ENCODE assay signal across 30 cellular contexts in genomic region chr12:89194683-89195082, GRCh38.
"Had no signal": no experiment of that assay in that cellular context is flagged by ENCODE, and none has a peak within 500 bp of the region (broad histone marks: within the 10 kb centered on the region; RNA-seq: fewer than 3 reads in every experiment).

No MANE protein-coding gene starts in this region.

- H3K4me1 ChIP-seq: colonic mucosa, esophagus muscularis mucosa, foreskin keratinocyte, heart right ventricle, left lung, psoas muscle, sigmoid colon, testis, tibial artery had no signal

- H3K27ac ChIP-seq: colonic mucosa, epithelial cell of prostate, esophagus muscularis mucosa, foreskin keratinocyte, heart right ventricle, left lung, ovary, psoas muscle, sigmoid colon, testis, tibial artery had no signal

- ATAC-seq: foreskin keratinocyte; heart right ventricle; left cardiac atrium; left lung; naive thymus-derived CD8-positive, alpha-beta T cell; psoas muscle; right cardiac atrium; stimulated activated memory B cell treated with anti-CD40 and anti-IgM and Interleukin-4, amounts not matched to agents 10 μg/mL and 1 μg/mL and 100 μg/mL, for 72 hours; stimulated activated naive CD8-positive, alpha-beta T cell treated with anti-CD3 and anti-CD28 coated beads, Interleukin-15, Interleukin-2, amounts not matched to agents 100 U/mL and 50 U/mL, for 24 hours had no signal

- H3K36me3 ChIP-seq: colonic mucosa, esophagus muscularis mucosa, heart right ventricle, left lung, ovary, sigmoid colon, tibial artery had no signal

- FAIRE-seq: islet of Langerhans had no signal

- H3K9me3 ChIP-seq: colonic mucosa, ovary, testis had no signal

- H3K36me3 Mint-ChIP-seq: mesothelial cell of epicardium; naive thymus-derived CD8-positive, alpha-beta T cell; stimulated activated memory B cell treated with anti-CD40 and anti-IgM and Interleukin-4, amounts not matched to agents 10 μg/mL and 1 μg/mL and 100 μg/mL, for 72 hours; type B pancreatic cell had no signal

- H3K9me3 Mint-ChIP-seq: type B pancreatic cell had no signal

- H3K4me3 ChIP-seq: colonic mucosa, esophagus muscularis mucosa, heart right ventricle, left lung, ovary, psoas muscle, sigmoid colon, testis, tibial artery had no signal

- H3K4me1 Mint-ChIP-seq: endodermal cell; mesothelial cell of epicardium; naive thymus-derived CD8-positive, alpha-beta T cell had no signal

- H3K4me3 Mint-ChIP-seq: dendritic cell treated with granulocyte-macrophage colony-stimulating factor and Interleukin-4, amounts not matched to agents 40 ng/mL and 50 ng/mL, for 4 days; endodermal cell; mesothelial cell of epicardium; naive thymus-derived CD8-positive, alpha-beta T cell; stimulated activated memory B cell treated with anti-CD40 and anti-IgM and Interleukin-4, amounts not matched to agents 10 μg/mL and 1 μg/mL and 100 μg/mL, for 72 hours; type B pancreatic cell had no signal

- H3K27ac Mint-ChIP-seq: dendritic cell treated with granulocyte-macrophage colony-stimulating factor and Interleukin-4, amounts not matched to agents 40 ng/mL and 50 ng/mL, for 4 days; endodermal cell; mesothelial cell of epicardium; naive thymus-derived CD8-positive, alpha-beta T cell; stimulated activated memory B cell treated with anti-CD40 and anti-IgM and Interleukin-4, amounts not matched to agents 10 μg/mL and 1 μg/mL and 100 μg/mL, for 72 hours; type B pancreatic cell had no signal

- H3K27me3 ChIP-seq: colonic mucosa, esophagus muscularis mucosa, foreskin keratinocyte, heart right ventricle, left lung, ovary, sigmoid colon, testis, tibial artery had no signal

- DNase-seq: colonic mucosa; effector CD8-positive, alpha-beta T cell; endodermal cell; foreskin keratinocyte; glutamatergic neuron; heart right ventricle; hippocampal formation; left cardiac atrium; left lung; mesenchymal stem cell; naive thymus-derived CD8-positive, alpha-beta T cell; occipital lobe; ovary; posterior cingulate gyrus; psoas muscle; right cardiac atrium; sigmoid colon; stimulated activated CD4-positive, alpha-beta T cell treated with anti-CD3 and anti-CD28 coated beads, Interleukin-2, amount 100 ng/mL, for 24 hours; stimulated activated CD4-positive, alpha-beta T cell treated with anti-CD3 and anti-CD28 coated beads, Interleukin-4, amount 100 ng/mL, for 4 hours; stimulated activated naive CD8-positive, alpha-beta T cell treated with anti-CD3 and anti-CD28 coated beads, Interleukin-15, Interleukin-2, amounts not matched to agents 100 U/mL and 50 U/mL, for 24 hours; substantia nigra; testis; tibial artery had no signal

- H3K27me3 Mint-ChIP-seq: dendritic cell treated with granulocyte-macrophage colony-stimulating factor and Interleukin-4, amounts not matched to agents 40 ng/mL and 50 ng/mL, for 4 days; naive thymus-derived CD8-positive, alpha-beta T cell; stimulated activated memory B cell treated with anti-CD40 and anti-IgM and Interleukin-4, amounts not matched to agents 10 μg/mL and 1 μg/mL and 100 μg/mL, for 72 hours; type B pancreatic cell had no signal
